ENCODE assay signal across 9 cellular contexts in the genomic region with DNA sequence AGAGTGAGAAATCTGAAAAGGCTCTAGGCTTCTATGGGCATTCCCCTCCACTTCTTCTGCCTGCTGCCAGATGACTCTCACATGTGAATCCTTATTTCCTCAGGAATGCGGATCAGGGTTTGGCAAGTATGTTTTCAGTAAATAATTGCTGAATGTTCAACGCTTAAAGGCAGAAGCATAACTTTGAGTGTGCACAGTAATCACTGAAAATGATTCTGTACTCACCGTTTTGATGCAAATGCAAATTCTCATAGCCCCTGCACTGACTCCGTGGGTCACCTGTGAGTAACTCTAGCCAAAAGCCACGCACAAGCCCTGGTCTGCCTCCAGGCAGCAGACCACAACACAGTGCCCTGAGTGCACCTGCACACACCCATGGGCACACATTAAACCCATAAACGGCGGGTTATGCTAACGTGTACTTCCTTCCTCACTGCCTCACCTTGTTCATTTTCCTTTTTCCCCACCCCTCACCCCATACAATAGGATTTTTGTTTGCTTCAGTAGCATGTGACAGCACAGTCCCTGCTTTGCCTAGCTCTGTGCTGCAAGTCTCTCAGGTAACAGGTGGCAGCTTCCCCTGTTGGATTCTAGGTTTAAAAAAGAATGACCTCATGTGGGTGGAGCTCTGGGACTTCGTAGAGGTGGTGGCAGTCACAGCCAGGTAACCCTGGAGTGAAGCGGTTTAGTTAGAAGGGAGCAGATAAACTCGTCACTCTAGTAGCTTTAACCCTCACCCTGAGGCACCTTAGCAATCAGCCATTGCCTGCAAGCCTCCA. TPM values are rescaled to one million over a fixed set of nuclear protein-coding genes. Genes with fewer than 3 reads are reported as not detected.
DNase-seq lines count a peak whose midpoint lies in the region; ATAC-seq, FAIRE-seq and TF ChIP-seq lines count a peak whose summit lies in the region.
"Had no signal": no experiment of that assay in that cellular context is flagged by ENCODE, and none has a peak within 500 bp of the region (broad histone marks: within the 10 kb centered on the region; RNA-seq: fewer than 3 reads in every experiment).

A gene with protein sequence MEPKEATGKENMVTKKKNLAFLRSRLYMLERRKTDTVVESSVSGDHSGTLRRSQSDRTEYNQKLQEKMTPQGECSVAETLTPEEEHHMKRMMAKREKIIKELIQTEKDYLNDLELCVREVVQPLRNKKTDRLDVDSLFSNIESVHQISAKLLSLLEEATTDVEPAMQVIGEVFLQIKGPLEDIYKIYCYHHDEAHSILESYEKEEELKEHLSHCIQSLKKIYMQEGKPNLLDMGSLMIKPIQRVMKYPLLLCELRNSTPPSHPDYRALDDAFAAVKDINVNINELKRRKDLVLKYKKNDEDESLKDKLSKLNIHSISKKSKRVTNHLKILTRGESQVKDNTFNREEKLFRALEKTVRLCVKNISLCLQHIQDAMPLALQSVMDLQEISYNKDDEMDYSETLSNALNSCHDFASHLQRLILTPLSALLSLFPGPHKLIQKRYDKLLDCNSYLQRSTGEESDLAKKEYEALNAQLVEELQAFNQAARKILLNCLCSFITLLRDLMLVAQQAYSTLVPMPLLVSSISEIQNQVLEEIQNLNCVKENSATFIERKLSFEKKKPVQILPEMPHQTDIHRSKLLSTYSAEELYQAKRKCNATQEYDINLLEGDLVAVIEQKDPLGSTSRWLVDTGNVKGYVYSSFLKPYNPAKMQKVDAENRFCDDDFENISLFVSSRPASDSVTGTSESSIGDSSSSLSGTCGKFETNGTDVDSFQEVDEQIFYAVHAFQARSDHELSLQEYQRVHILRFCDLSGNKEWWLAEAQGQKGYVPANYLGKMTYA (plus strand): TSS at position 653 of the 779 bp plus-strand sequence. CDS start 146 bp downstream, outside the sequence.

- no peaks in the 10 kb centered on the region for H3K9me3 ChIP-seq in prostate gland

- no peaks in the 10 kb centered on the region for H3K4me1 ChIP-seq in prostate gland (replicated peaks)

- 22% methylated on average over 11 of the region's 11 CpGs for WGBS in prostate gland

- FAIRE-seq in GM12892 (lab: Jason Lieb, UNC), result peak; percentile 48
- FAIRE-seq: GM18507 had no signal

- no peak for ATAC-seq in HG02970 (IDR thresholded peaks at IDR 0.05; ENCODE audit: low FRiP score, unreplicated experiment)
- no peak for ATAC-seq in HG03159 (IDR thresholded peaks at IDR 0.05; ENCODE audit: unreplicated experiment)
- ATAC-seq in GM19395 (IDR thresholded peaks at IDR 0.05; ENCODE audit: unreplicated experiment), result no peak

- TF ChIP-seq CTCF in prostate gland (IDR thresholded peaks at IDR 0.05), result no peak

- peak within 1 kb of the TSS; percentile 24 to 37 for H3K4me3 ChIP-seq in prostate gland

- no peak for DNase-seq in GM12892 (ENCODE audit: insufficient read length)
- peak; percentile 87 for DNase-seq in NCI-H510A treated with DMSO at 0.1 percent for 48 hours (lab: John Stamatoyannopoulos, UW)
- peak; percentile 26 for DNase-seq in epithelial cell of prostate (ENCODE audit: low read depth, low spot score)
- peak; percentile 79 for DNase-seq in prostate gland (ENCODE audit: low spot score)
- no peak for DNase-seq in activated gamma-delta T cell (lab: John Stamatoyannopoulos, UW)

- H3K27me3 ChIP-seq in prostate gland (replicated peaks; ENCODE audit: insufficient read depth), result no peaks in the 10 kb centered on the region

- TF ChIP-seq POLR2A in GM12892 (IDR thresholded peaks at IDR 0.05; ENCODE audit: low read depth, low read length) (no peak), prostate gland (IDR thresholded peaks at IDR 0.05) (peak; percentile 42)

- H3K27ac ChIP-seq in epithelial cell of prostate (peak within 1 kb of the TSS; percentile 65), prostate gland (peak within 1 kb of the TSS; percentile 87 to 89)

- intact Hi-C loops in prostate gland (cut with DNase I), result no loop called here

- H3K36me3 ChIP-seq in prostate gland, result no peaks in the 10 kb centered on the region

RNA-seq across cellular contexts. Expression of the gene that starts here (rescaled TPM):
- not detected for polyA plus RNA-seq in GM12892 (2012; ENCODE audit: missing spikeins)
- 10 to 100 TPM; 10.4 to 25.7 TPM for total RNA-seq in prostate gland

Comparison
In these comparisons a context has a peak if more than half of its experiments do, and no peak if none do; other contexts are left out.
1. DNase-seq: peak in NCI-H510A treated with DMSO at 0.1 percent for 48 hours (single experiment), epithelial cell of prostate (single experiment) and prostate gland (single experiment); none in GM12892 (single experiment) and activated gamma-delta T cell (single experiment).